18 cellular contexts compared by ENCODE assay signal in genomic region chr1:33635336-33636012, GRCh38.
DNase-seq lines count a peak whose midpoint lies in the region; FAIRE-seq and TF ChIP-seq lines count a peak whose summit lies in the region.
"Had no signal": no experiment of that assay in that cellular context is flagged by ENCODE, and none has a peak within 500 bp of the region (broad histone marks: within the 10 kb centered on the region; RNA-seq: fewer than 3 reads in every experiment).

No MANE protein-coding gene starts in this region.

- H3K9me3 ChIP-seq in HUES48 (ENCODE audit: control insufficient read depth, insufficient read depth, low read length) (no peaks in the 10 kb centered on the region), endodermal cell (ENCODE audit: control insufficient read depth, low read length) (no peaks in the 10 kb centered on the region), A673 (ENCODE audit: low read depth, low read length, poor library complexity, severe bottlenecking) (no peaks in the 10 kb centered on the region)
- H3K9me3 ChIP-seq: BLaER1, SJCRH30 had no signal

- intact Hi-C loops in A673 (cut with micrococcal nuclease; ENCODE audit: unreplicated experiment), result loop anchor here (10.0 kb wide), 1 partner anchor 1049 kb away; no protein-coding TSS in a partner anchor

- H3K27ac ChIP-seq in HUES48 (ENCODE audit: low read depth, low read length), result peak overlapping the region; percentile 29
- no peak overlapping the region for H3K27ac ChIP-seq in endodermal cell (ENCODE audit: low read depth, low read length)
- no peak overlapping the region for H3K27ac ChIP-seq in mesendoderm (ENCODE audit: low read depth, low read length)
- no peak overlapping the region for H3K27ac ChIP-seq in A673 (ENCODE audit: low read depth, low read length, poor library complexity, severe bottlenecking)
- H3K27ac ChIP-seq: BLaER1, KMS-11, SJCRH30 had no signal

- no peak overlapping the region for H4K8ac ChIP-seq in mesendoderm (ENCODE audit: low read depth, low read length)

- no peak for FAIRE-seq in HTR-8/SVneo (lab: Jason Lieb, UNC)

- no peak for TF ChIP-seq CTCF in endodermal cell (conservative IDR thresholded peaks at IDR 0.05)
- TF ChIP-seq CTCF in A673 (conservative IDR thresholded peaks at IDR 0.05; ENCODE audit: low read depth, low read length), result no peak

- no peak overlapping the region for H3K23ac ChIP-seq in mesendoderm (ENCODE audit: low read length)

- H3K4me1 ChIP-seq in HUES48 (ENCODE audit: control insufficient read depth, insufficient read depth, low read length), result peaks cover 25% of the 10 kb centered on the region
- H3K4me1 ChIP-seq in endodermal cell (ENCODE audit: control insufficient read depth, insufficient read depth, low read length), result no peaks in the 10 kb centered on the region
- H3K4me1 ChIP-seq in mesendoderm (ENCODE audit: control insufficient read depth, low read depth, low read length), result no peaks in the 10 kb centered on the region
- no peaks in the 10 kb centered on the region for H3K4me1 ChIP-seq in A673 (ENCODE audit: insufficient read depth, low read length, poor library complexity, severe bottlenecking)
- H3K4me1 ChIP-seq: BLaER1, SJCRH30 had no signal

- no peak overlapping the region for H4K5ac ChIP-seq in mesendoderm (ENCODE audit: low read length)

- CTCF ChIA-PET in A673 (lab: Charles Lee), result interaction anchor here (0.6 kb wide), 1 partner anchor 78 kb away, joined by 3 read pairs; no protein-coding TSS in a partner anchor

- H3K4ac ChIP-seq in mesendoderm (ENCODE audit: low read depth, low read length), result no peak overlapping the region

- H3K56ac ChIP-seq in mesendoderm (ENCODE audit: low read length), result no peak overlapping the region

- H3K4me3 ChIP-seq in HUES48 (ENCODE audit: low read depth, low read length) (peak overlapping the region; percentile 29), endodermal cell (ENCODE audit: low read length) (no peak overlapping the region), mesendoderm (ENCODE audit: low read length) (no peak overlapping the region), A673 (ENCODE audit: low read depth, low read length, poor library complexity, severe bottlenecking) (no peak overlapping the region)
- H3K4me3 ChIP-seq: BLaER1, SJCRH30 had no signal

- POLR2A ChIA-PET in A673 (lab: Charles Lee; ENCODE audit: low non-redundant PET), result no interaction called here

- no peaks in the 10 kb centered on the region for H3K9me3 Mint-ChIP-seq in endodermal cell
- H3K9me3 Mint-ChIP-seq: CD4-positive, alpha-beta T cell; HFFc6 had no signal

- peaks cover 7% of the 10 kb centered on the region for H3K4me1 Mint-ChIP-seq in endodermal cell

- no peak overlapping the region for H2BK15ac ChIP-seq in mesendoderm (replicated peaks; ENCODE audit: low read depth)

- peaks cover 2% of the 10 kb centered on the region for H3K36me3 Mint-ChIP-seq in endodermal cell (ENCODE audit: low read depth)

- no peak overlapping the region for H2BK5ac ChIP-seq in mesendoderm (ENCODE audit: low read length)

- H2AK5ac ChIP-seq in mesendoderm (ENCODE audit: low read length), result no peak overlapping the region

- peaks cover 22% of the 10 kb centered on the region for H3K27me3 Mint-ChIP-seq in endodermal cell (ENCODE audit: insufficient read depth)

- no peak overlapping the region for H3K27ac Mint-ChIP-seq in endodermal cell
- H3K27ac Mint-ChIP-seq: CD4-positive, alpha-beta T cell; HFFc6 had no signal

- H3K4me3 Mint-ChIP-seq in endodermal cell, result no peak overlapping the region
- H3K4me3 Mint-ChIP-seq: CD4-positive, alpha-beta T cell; HFFc6 had no signal

- no peaks in the 10 kb centered on the region for H3K79me1 ChIP-seq in mesendoderm (ENCODE audit: low read length)

- 65 to 72% methylated on average over 3 to 7 of the region's 7 CpGs for WGBS in endodermal cell (ENCODE audit: insufficient coverage in 1 of 2, insufficient read length in 1 of 2), 2 experiments
- no CpG with 5 or more reads among the region's 7 CpGs for WGBS in mesendoderm (ENCODE audit: extremely low coverage, insufficient coverage, low lambda C conversion rate)

- DNase-seq in endodermal cell (peak; percentile 77), mesendoderm (peak; percentile 10), A673 (ENCODE audit: low spot score) (no peak), HTR-8/SVneo (ENCODE audit: insufficient read length, low spot score) (no peak), SHP77 treated with DMSO at 0.1 percent for 48 hours (lab: John Stamatoyannopoulos, UW) (no peak), T-helper 1 cell (no peak)
- DNase-seq: CD4-positive, alpha-beta T cell; COR-L47; NCI-H1092 treated with DMSO at 0.1 percent for 48 hours; NCI-H146; NCI-H2029; NCI-H2227 treated with DMSO at 0.1 percent for 48 hours; NCI-H748 treated with DMSO at 0.1 percent for 48 hours had no signal

- no peak overlapping the region for H3K4me2 ChIP-seq in mesendoderm (ENCODE audit: low read length)
- H3K4me2 ChIP-seq: BLaER1, KMS-11 had no signal

- no peak overlapping the region for H3K18ac ChIP-seq in mesendoderm (ENCODE audit: low read length)

- H3K27me3 ChIP-seq in HUES48 (ENCODE audit: control insufficient read depth, insufficient read depth, low read length) (peaks cover 13% of the 10 kb centered on the region), endodermal cell (ENCODE audit: control insufficient read depth, insufficient read depth, low read length, poor library complexity, severe bottlenecking) (peaks cover 9% of the 10 kb centered on the region), mesendoderm (ENCODE audit: insufficient read depth, low read length, poor library complexity) (no peaks in the 10 kb centered on the region), A673 (replicated peaks; ENCODE audit: insufficient read depth, low read depth, low read length, poor library complexity) (no peaks in the 10 kb centered on the region)
- H3K27me3 ChIP-seq: BLaER1 had no signal

- BruUV-seq in A673 (replicated peaks; lab: Mats Ljungman, UMichigan), result no TSS peak

- H3K36me3 ChIP-seq in HUES48 (ENCODE audit: control insufficient read depth, insufficient read depth, low read length), result no peaks in the 10 kb centered on the region
- H3K36me3 ChIP-seq in endodermal cell (ENCODE audit: control insufficient read depth, insufficient read depth, low read length), result no peaks in the 10 kb centered on the region
- no peaks in the 10 kb centered on the region for H3K36me3 ChIP-seq in mesendoderm (ENCODE audit: control insufficient read depth, insufficient read depth, low read length)
- no peaks in the 10 kb centered on the region for H3K36me3 ChIP-seq in A673 (ENCODE audit: insufficient read depth, low read length, poor library complexity, severe bottlenecking)
- H3K36me3 ChIP-seq: BLaER1, SJCRH30 had no signal

- H3K9ac ChIP-seq in HUES48 (ENCODE audit: low read depth, low read length) (no peak overlapping the region), endodermal cell (ENCODE audit: extremely low read depth, low read length, poor library complexity, severe bottlenecking) (no peak overlapping the region), mesendoderm (ENCODE audit: low read length) (no peak overlapping the region)
- H3K9ac ChIP-seq: BLaER1, KMS-11 had no signal

- H3K79me2 ChIP-seq in mesendoderm (ENCODE audit: control insufficient read depth, insufficient read depth, low read length), result no peaks in the 10 kb centered on the region

- no peak overlapping the region for H2BK120ac ChIP-seq in mesendoderm (ENCODE audit: low read depth, low read length)

Comparison
In these comparisons a context has a peak if more than half of its experiments do, and no peak if none do; other contexts are left out.
1. DNase-seq: peak in endodermal cell (single experiment) and mesendoderm (single experiment); none in A673 (single experiment), HTR-8/SVneo (single experiment), SHP77 treated with DMSO at 0.1 percent for 48 hours (single experiment) and T-helper 1 cell (0 of 5).